ENCODE assay signal across 8 cellular contexts in the genomic region with DNA sequence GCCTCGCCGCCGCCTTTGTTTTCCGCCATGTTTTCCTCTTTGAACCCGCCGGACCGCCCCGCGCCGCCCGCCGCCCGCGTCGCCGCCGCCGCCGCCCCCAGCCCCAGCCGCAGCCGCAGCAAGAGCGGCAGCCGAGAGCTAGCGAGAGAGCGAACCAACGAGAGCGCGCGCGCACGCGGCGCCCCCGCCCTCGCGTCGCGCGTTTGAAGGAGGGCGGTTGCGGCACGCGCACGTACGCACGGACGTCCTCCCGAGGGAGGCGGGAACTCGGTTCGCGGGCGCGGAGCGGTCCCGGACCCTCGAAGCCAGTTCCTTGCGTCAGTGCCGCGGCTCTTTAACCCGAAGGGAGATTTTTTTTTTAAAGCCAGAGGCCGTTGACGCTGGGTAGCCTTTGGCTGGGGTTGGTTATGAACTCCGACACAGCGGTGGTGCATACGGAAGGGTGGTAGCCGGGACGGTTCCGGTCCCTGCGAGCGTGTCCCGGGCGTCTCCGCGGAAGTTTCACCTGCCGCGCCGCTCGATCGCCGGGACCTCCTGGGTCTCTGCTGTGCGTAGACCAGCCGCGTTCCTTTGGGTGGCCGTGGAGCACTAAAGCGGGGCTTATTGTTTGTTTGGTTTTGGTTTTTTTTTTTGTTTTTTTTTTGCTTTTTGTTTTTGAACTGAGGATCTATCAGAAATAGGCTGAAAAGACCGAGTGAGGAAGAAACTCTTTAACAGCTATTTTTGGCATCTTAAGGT. TPM values are rescaled to one million over a fixed set of nuclear protein-coding genes. Genes with fewer than 3 reads are reported as not detected.
A peak's percentile ranks its signal among the peaks of the same experiment; 100 is the strongest.
DNase-seq lines count a peak whose midpoint lies in the region; ATAC-seq and TF ChIP-seq lines count a peak whose summit lies in the region.

Gene TRIM33, minus strand, starts transcription at position 156 of the 738 bp plus-strand sequence. Its CDS starts 127 bp downstream, at position 29.

- H3K27me3 Mint-ChIP-seq in activated naive CD8-positive, alpha-beta T cell treated with anti-CD3 and anti-CD28 coated beads, Interleukin-2, amount 50 U/mL, for 24 hours: no peaks in the 10 kb centered on the region

- H3K4me3 Mint-ChIP-seq in activated naive CD8-positive, alpha-beta T cell treated with anti-CD3 and anti-CD28 coated beads, Interleukin-2, amount 50 U/mL, for 24 hours: peak within 1 kb of the TSS; percentile 94

- peak within 1 kb of the TSS; percentile 63 for H3K9ac ChIP-seq in parathyroid adenoma

- H3K4me1 ChIP-seq in cardiac muscle cell (ENCODE audit: low read depth) (peaks cover 36% of the 10 kb centered on the region), parathyroid adenoma (no peaks in the 10 kb centered on the region), tibial artery (peaks cover 0 to 43% (median 31%) of the 10 kb centered on the region in 4 donors)

- H3K4me3 ChIP-seq in GM12875 (ENCODE audit: low read depth, low read length): peak within 1 kb of the TSS; percentile 97
- peak within 1 kb of the TSS; percentile 84 for H3K4me3 ChIP-seq in cardiac muscle cell
- peak within 1 kb of the TSS; percentile 81 for H3K4me3 ChIP-seq in parathyroid adenoma (ENCODE audit: low read depth, low read length)
- H3K4me3 ChIP-seq in tibial artery: peak within 1 kb of the TSS; percentile 90 to 98

- DNase-seq in NCI-H128 (lab: John Stamatoyannopoulos, UW; ENCODE audit: unreplicated experiment): peak; percentile 82
- peak; percentile 84 for DNase-seq in SW480 (ENCODE audit: low spot score)
- peak; percentile 93 for DNase-seq in activated naive CD8-positive, alpha-beta T cell treated with anti-CD3 and anti-CD28 coated beads, Interleukin-2, amount 50 U/mL, for 24 hours
- DNase-seq in cardiac muscle cell (ENCODE audit: low read depth in 1 of 2, low spot score in 1 of 2): peak; percentile 96
- peak; percentile 85 to 95 for DNase-seq in tibial artery

- H3K9me3 ChIP-seq in cardiac muscle cell (ENCODE audit: low read depth): no peaks in the 10 kb centered on the region
- no peaks in the 10 kb centered on the region for H3K9me3 ChIP-seq in parathyroid adenoma (ENCODE audit: control insufficient read depth, low read length)
- no peaks in the 10 kb centered on the region for H3K9me3 ChIP-seq in tibial artery

- H3K27me3 ChIP-seq in cardiac muscle cell: no peaks in the 10 kb centered on the region
- no peaks in the 10 kb centered on the region for H3K27me3 ChIP-seq in parathyroid adenoma (ENCODE audit: control insufficient read depth, insufficient read depth, low read length)
- H3K27me3 ChIP-seq in tibial artery: no peaks in the 10 kb centered on the region

- H3K36me3 Mint-ChIP-seq in activated naive CD8-positive, alpha-beta T cell treated with anti-CD3 and anti-CD28 coated beads, Interleukin-2, amount 50 U/mL, for 24 hours (ENCODE audit: low read depth): peaks cover 20% of the 10 kb centered on the region

- H3K4me1 Mint-ChIP-seq in activated naive CD8-positive, alpha-beta T cell treated with anti-CD3 and anti-CD28 coated beads, Interleukin-2, amount 50 U/mL, for 24 hours: peaks cover 46% of the 10 kb centered on the region

- no peaks in the 10 kb centered on the region for H3K9me3 Mint-ChIP-seq in activated naive CD8-positive, alpha-beta T cell treated with anti-CD3 and anti-CD28 coated beads, Interleukin-2, amount 50 U/mL, for 24 hours

- peaks cover 23% of the 10 kb centered on the region for H3K79me2 ChIP-seq in parathyroid adenoma

- H3K36me3 ChIP-seq in cardiac muscle cell (peaks cover 8% of the 10 kb centered on the region), parathyroid adenoma (ENCODE audit: control insufficient read depth, insufficient read depth, low read length) (no peaks in the 10 kb centered on the region), tibial artery (no peaks in the 10 kb centered on the region)

- peak within 1 kb of the TSS; percentile 76 for H2AFZ ChIP-seq in parathyroid adenoma

- no peak for TF ChIP-seq CTCF in GM12875 (IDR thresholded peaks at IDR 0.05; ENCODE audit: borderline replicate concordance, insufficient read depth, low read depth, low read length)
- no peak for TF ChIP-seq CTCF in cardiac muscle cell (IDR thresholded peaks at IDR 0.05; ENCODE audit: low read depth, low read length)
- TF ChIP-seq CTCF in parathyroid adenoma (IDR thresholded peaks at IDR 0.05): no peak
- TF ChIP-seq CTCF in tibial artery (IDR thresholded peaks at IDR 0.05): no peak

- intact Hi-C loops in tibial artery (cut with DNase I; ENCODE audit: low total_unique reads): loop anchor here (2.0 kb wide), 1 partner anchor 70 kb away; the partner anchor contains the start of gene BCAS2

- peak; percentile 82 for ATAC-seq in HG02759 (IDR thresholded peaks at IDR 0.05; ENCODE audit: unreplicated experiment)
- peak; percentile 86 for ATAC-seq in activated naive CD8-positive, alpha-beta T cell treated with anti-CD3 and anti-CD28 coated beads, Interleukin-2, amount 50 U/mL, for 24 hours

- peak within 1 kb of the TSS; percentile 90 for H3K4me2 ChIP-seq in parathyroid adenoma (ENCODE audit: low read length)

- H3K27ac ChIP-seq in cardiac muscle cell (peak within 1 kb of the TSS; percentile 93), parathyroid adenoma (peak within 1 kb of the TSS; percentile 87), tibial artery (peak within 1 kb of the TSS; percentile 93 to 96)

- H3K27ac Mint-ChIP-seq in activated naive CD8-positive, alpha-beta T cell treated with anti-CD3 and anti-CD28 coated beads, Interleukin-2, amount 50 U/mL, for 24 hours: peak within 1 kb of the TSS; percentile 96

RNA-seq across cellular contexts. Expression of gene TRIM33, which starts in this region (rescaled TPM):
- total RNA-seq in cardiac muscle cell: 28.8 and 40.8 TPM in 2 replicates
- 32.2 and 44.3 TPM in 2 replicates for polyA plus RNA-seq in cardiac muscle cell

Comparison
In these comparisons a context has a peak if more than half of its experiments do, and no peak if none do; other contexts are left out.
1. Peak in every context shown above with its lines: DNase-seq, ATAC-seq, H3K4me3 ChIP-seq and H3K27ac ChIP-seq.